Comparison of ENCODE assay signal across 8 cellular contexts in genomic region chr15:26864664-26865191, GRCh38. TPM values are rescaled to one million over a fixed set of nuclear protein-coding genes. Genes with fewer than 3 reads are reported as not detected.
DNase-seq lines count a peak whose midpoint lies in the region; TF ChIP-seq lines count a peak whose summit lies in the region.

No MANE protein-coding gene starts in this region.

- H3K27me3 ChIP-seq in mammary epithelial cell (ENCODE audit: insufficient read depth, low read length), result peaks cover 3% of the 10 kb centered on the region
- H3K27me3 ChIP-seq in breast epithelium, result peaks cover 0 to 35% of the 10 kb centered on the region in 2 donors
- H3K27me3 ChIP-seq in dorsolateral prefrontal cortex, result peaks cover 0 to 42% (median 18%) of the 10 kb centered on the region in 45 donors
- H3K27me3 ChIP-seq in sigmoid colon, result peaks cover 17 to 45% (median 28%) of the 10 kb centered on the region in 3 donors
- H3K27me3 ChIP-seq in colonic mucosa, result peaks cover 4% of the 10 kb centered on the region

- no peak overlapping the region for H3K4me3 ChIP-seq in mammary epithelial cell (replicated peaks in 1 of 3; ENCODE audit: insufficient read depth in 1 of 3, low read depth in 2 of 3, low read length in 3 of 3)
- no peak overlapping the region for H3K4me3 ChIP-seq in breast epithelium
- H3K4me3 ChIP-seq in dorsolateral prefrontal cortex, result peak overlapping the region in 2 of 59 donors; percentile 0 to 20
- H3K4me3 ChIP-seq in sigmoid colon, result no peak overlapping the region
- H3K4me3 ChIP-seq in colonic mucosa, result no peak overlapping the region

- intact Hi-C loops in mammary epithelial cell (cut with micrococcal nuclease) (no loop called here), breast epithelium (cut with DNase I; ENCODE audit: low total_unique reads) (no loop called here), dorsolateral prefrontal cortex (cut with DNase I) (loop anchor here (5.0 to 10.0 kb wide), 4 partner anchors 827 to 1360 kb away; no protein-coding TSS in a partner anchor), sigmoid colon (cut with DNase I) (loop anchor here (10.0 kb wide), 1 partner anchor 1360 kb away; no protein-coding TSS in a partner anchor), colonic mucosa (cut with DNase I) (no loop called here)
- intact Hi-C loops in activated T-helper 1 cell treated with anti-CD3 and anti-CD28 coated beads, Interleukin-12 subunit alpha, Interleukin-12 subunit beta, Interleukin-2, Interleukin-4 antibody, amounts not matched to agents 30 ng/mL and 10 ng/mL and 1 ng/mL, durations not matched to agents 14 hours and 24 hours and 36 hours (cut with micrococcal nuclease), result no loop called here

- H3K36me3 ChIP-seq in mammary epithelial cell (ENCODE audit: insufficient read depth, low read length) (no peaks in the 10 kb centered on the region), breast epithelium (no peaks in the 10 kb centered on the region), sigmoid colon (no peaks in the 10 kb centered on the region), colonic mucosa (no peaks in the 10 kb centered on the region)

- H3K36me3 Mint-ChIP-seq in activated T-helper 1 cell treated with anti-CD3 and anti-CD28 coated beads, Interleukin-12 subunit alpha, Interleukin-12 subunit beta, Interleukin-2, Interleukin-4 antibody, amounts not matched to agents 30 ng/mL and 10 ng/mL and 1 ng/mL, durations not matched to agents 14 hours and 24 hours and 36 hours (ENCODE audit: low read depth), result no peaks in the 10 kb centered on the region

- peak; percentile 5 for DNase-seq in mammary epithelial cell
- DNase-seq in breast epithelium (ENCODE audit: low spot score in 2 of 2), result no peak
- DNase-seq in NCI-H524 (lab: John Stamatoyannopoulos, UW), result peak; percentile 84 to 91
- peak in 5 of 10 donors; percentile 34 to 69 (median 50) for DNase-seq in dorsolateral prefrontal cortex
- peak; percentile 65 for DNase-seq in middle frontal gyrus (ENCODE audit: extremely low spot score, low spot score)
- no peak for DNase-seq in sigmoid colon
- DNase-seq in colonic mucosa, result no peak
- no peak for DNase-seq in activated T-helper 1 cell treated with anti-CD3 and anti-CD28 coated beads, Interleukin-12 subunit alpha, Interleukin-12 subunit beta, Interleukin-2, Interleukin-4 antibody, amounts not matched to agents 30 ng/mL and 10 ng/mL and 1 ng/mL, durations not matched to agents 14 hours and 24 hours and 36 hours (ENCODE audit: low spot score)

- no peaks in the 10 kb centered on the region for H4K20me1 ChIP-seq in mammary epithelial cell (ENCODE audit: insufficient read depth, low read length)

- H3K9me3 ChIP-seq in mammary epithelial cell (replicated peaks; ENCODE audit: insufficient read depth, low read length), result peaks cover 4% of the 10 kb centered on the region
- no peaks in the 10 kb centered on the region for H3K9me3 ChIP-seq in breast epithelium
- H3K9me3 ChIP-seq in sigmoid colon, result no peaks in the 10 kb centered on the region
- no peaks in the 10 kb centered on the region for H3K9me3 ChIP-seq in colonic mucosa

- TF ChIP-seq CTCF in mammary epithelial cell (conservative IDR thresholded peaks at IDR 0.05 in 1 of 2, IDR thresholded peaks at IDR 0.05 in 1 of 2; ENCODE audit: extremely low read depth in 1 of 2, insufficient read depth in 1 of 2, low read depth in 1 of 2, low read length in 2 of 2), result peak; percentile 43 to 64
- peak in 1 of 3 donors; percentile 35 for TF ChIP-seq CTCF in breast epithelium (IDR thresholded peaks at IDR 0.05)
- TF ChIP-seq CTCF in dorsolateral prefrontal cortex (IDR thresholded peaks at IDR 0.05 in 54 of 56, conservative IDR thresholded peaks at IDR 0.05 in 2 of 56; ENCODE audit: low read depth in 1 of 56, partially characterized antibody in 56 of 56), result peak; percentile 32 to 81 (median 66)
- peak in 2 of 4 experiments; percentile 15 to 37 for TF ChIP-seq CTCF in sigmoid colon (IDR thresholded peaks at IDR 0.05)
- TF ChIP-seq CTCF in colonic mucosa (IDR thresholded peaks at IDR 0.05), result no peak

- no peak for TF ChIP-seq POLR2A in breast epithelium (IDR thresholded peaks at IDR 0.05)
- TF ChIP-seq POLR2A in sigmoid colon (IDR thresholded peaks at IDR 0.05), result no peak

- no peak overlapping the region for H3K27ac Mint-ChIP-seq in activated T-helper 1 cell treated with anti-CD3 and anti-CD28 coated beads, Interleukin-12 subunit alpha, Interleukin-12 subunit beta, Interleukin-2, Interleukin-4 antibody, amounts not matched to agents 30 ng/mL and 10 ng/mL and 1 ng/mL, durations not matched to agents 14 hours and 24 hours and 36 hours

- H3K27me3 Mint-ChIP-seq in activated T-helper 1 cell treated with anti-CD3 and anti-CD28 coated beads, Interleukin-12 subunit alpha, Interleukin-12 subunit beta, Interleukin-2, Interleukin-4 antibody, amounts not matched to agents 30 ng/mL and 10 ng/mL and 1 ng/mL, durations not matched to agents 14 hours and 24 hours and 36 hours (ENCODE audit: insufficient read depth), result peaks cover 11% of the 10 kb centered on the region

- no peaks in the 10 kb centered on the region for H3K79me2 ChIP-seq in mammary epithelial cell (ENCODE audit: insufficient read depth, low read length)

- H3K4me2 ChIP-seq in mammary epithelial cell (ENCODE audit: insufficient read depth, low read depth, low read length), result no peak overlapping the region

- H3K27ac ChIP-seq in mammary epithelial cell (ENCODE audit: insufficient read depth, low read depth, low read length), result no peak overlapping the region
- H3K27ac ChIP-seq in breast epithelium, result no peak overlapping the region
- peak overlapping the region in 8 of 59 donors; percentile 12 to 64 (median 30) for H3K27ac ChIP-seq in dorsolateral prefrontal cortex
- H3K27ac ChIP-seq in sigmoid colon, result no peak overlapping the region
- no peak overlapping the region for H3K27ac ChIP-seq in colonic mucosa

- no peak overlapping the region for H2AFZ ChIP-seq in mammary epithelial cell (ENCODE audit: low read depth, low read length)

- dilution Hi-C loops in mammary epithelial cell (cut with HindIII; ENCODE audit: low sequenced_read_pairs), result no loop called here

- in situ Hi-C loops in mammary epithelial cell (cut with MboI; ENCODE audit: low sequenced_read_pairs in 2 of 2), result no loop called here

- no peak overlapping the region for H3K9ac ChIP-seq in mammary epithelial cell (ENCODE audit: insufficient read depth, low read length)
- H3K9ac ChIP-seq in colonic mucosa (ENCODE audit: low read depth in 2 of 2, low read length in 2 of 2), result no peak overlapping the region

- TF ChIP-seq EP300 in sigmoid colon (IDR thresholded peaks at IDR 0.05), result no peak

- CTCF ChIA-PET in mammary epithelial cell (lab: Charles Lee; ENCODE audit: low non-redundant PET), result interaction anchor here (0.7 kb wide), 2 partner anchors 152 to 1224 kb away, joined by 3 to 6 read pairs; no protein-coding TSS in a partner anchor

- H3K4me1 ChIP-seq in mammary epithelial cell (ENCODE audit: insufficient read depth, low read length) (no peaks in the 10 kb centered on the region), breast epithelium (no peaks in the 10 kb centered on the region), sigmoid colon (peaks cover 0 to 22% (median 13%) of the 10 kb centered on the region in 4 donors), colonic mucosa (no peaks in the 10 kb centered on the region)

- WGBS in mammary epithelial cell (ENCODE audit: low coverage, missing lambda C conversion rate), result 0% methylated on average over 7 of the region's 8 CpGs
- 10 to 11% methylated on average over 8 of the region's 8 CpGs for WGBS in sigmoid colon, 2 donors

- BruUV-seq in mammary epithelial cell (replicated peaks; lab: Mats Ljungman, UMichigan), result no TSS peak

- H3K4me1 Mint-ChIP-seq in activated T-helper 1 cell treated with anti-CD3 and anti-CD28 coated beads, Interleukin-12 subunit alpha, Interleukin-12 subunit beta, Interleukin-2, Interleukin-4 antibody, amounts not matched to agents 30 ng/mL and 10 ng/mL and 1 ng/mL, durations not matched to agents 14 hours and 24 hours and 36 hours (ENCODE audit: low read depth), result no peaks in the 10 kb centered on the region

- no peak overlapping the region for H3K4me3 Mint-ChIP-seq in activated T-helper 1 cell treated with anti-CD3 and anti-CD28 coated beads, Interleukin-12 subunit alpha, Interleukin-12 subunit beta, Interleukin-2, Interleukin-4 antibody, amounts not matched to agents 30 ng/mL and 10 ng/mL and 1 ng/mL, durations not matched to agents 14 hours and 24 hours and 36 hours

- H3K9me3 Mint-ChIP-seq in activated T-helper 1 cell treated with anti-CD3 and anti-CD28 coated beads, Interleukin-12 subunit alpha, Interleukin-12 subunit beta, Interleukin-2, Interleukin-4 antibody, amounts not matched to agents 30 ng/mL and 10 ng/mL and 1 ng/mL, durations not matched to agents 14 hours and 24 hours and 36 hours, result no peaks in the 10 kb centered on the region

RNA-seq across cellular contexts. Expression of gene GABRA5, which starts 2.1 kb away (rescaled TPM):
- not detected for total RNA-seq in mammary epithelial cell
- not detected for polyA plus RNA-seq in mammary epithelial cell
- polyA minus RNA-seq in mammary epithelial cell, result not detected
- total RNA-seq in breast epithelium, result not detected
- total RNA-seq in dorsolateral prefrontal cortex, result 100 to 1,000 TPM in 2 of 120 experiments, 10 to 100 TPM in 118; 18.6 to 115 (median 53.3) TPM
- 1 to 10 TPM in 1 of 4 donors, not detected in 3; 1.1 TPM for total RNA-seq in sigmoid colon
- polyA plus RNA-seq in sigmoid colon, result not detected
- total RNA-seq in colonic mucosa, result not detected
- total RNA-seq in activated T-helper 1 cell treated with anti-CD3 and anti-CD28 coated beads, Interleukin-12 subunit alpha, Interleukin-12 subunit beta, Interleukin-2, Interleukin-4 antibody, amounts not matched to agents 30 ng/mL and 10 ng/mL and 1 ng/mL, durations not matched to agents 14 hours and 24 hours and 36 hours, result not detected in 2 replicates

Comparison
In these comparisons a context has a peak if more than half of its experiments do, and no peak if none do; other contexts are left out.
1. DNase-seq: peak in mammary epithelial cell (single experiment), NCI-H524 (2 of 2) and middle frontal gyrus (single experiment); none in breast epithelium (0 of 2), sigmoid colon (single experiment), colonic mucosa (single experiment) and activated T-helper 1 cell treated with anti-CD3 and anti-CD28 coated beads, Interleukin-12 subunit alpha, Interleukin-12 subunit beta, Interleukin-2, Interleukin-4 antibody, amounts not matched to agents 30 ng/mL and 10 ng/mL and 1 ng/mL, durations not matched to agents 14 hours and 24 hours and 36 hours (single experiment).
2. RNA of gene GABRA5, which starts 2.1 kb away (total RNA-seq): 18.6 to 115 TPM in dorsolateral prefrontal cortex; not detected in mammary epithelial cell, not detected in breast epithelium, 1.1 TPM in sigmoid colon, not detected in colonic mucosa and not detected in activated T-helper 1 cell treated with anti-CD3 and anti-CD28 coated beads, Interleukin-12 subunit alpha, Interleukin-12 subunit beta, Interleukin-2, Interleukin-4 antibody, amounts not matched to agents 30 ng/mL and 10 ng/mL and 1 ng/mL, durations not matched to agents 14 hours and 24 hours and 36 hours; every median in the first group is over 4 times any median in the second.
3. intact Hi-C loops: an anchor here in dorsolateral prefrontal cortex (5.0 to 10.0 kb wide) and sigmoid colon (10.0 kb wide); none called in mammary epithelial cell, breast epithelium, colonic mucosa and activated T-helper 1 cell treated with anti-CD3 and anti-CD28 coated beads, Interleukin-12 subunit alpha, Interleukin-12 subunit beta, Interleukin-2, Interleukin-4 antibody, amounts not matched to agents 30 ng/mL and 10 ng/mL and 1 ng/mL, durations not matched to agents 14 hours and 24 hours and 36 hours.